Comparison of ENCODE assay signal across 17 cellular contexts in genomic region chr2:222357930-222358329, GRCh38. TPM values are rescaled to one million over a fixed set of nuclear protein-coding genes. Genes with fewer than 3 reads are reported as not detected.
DNase-seq lines count a peak whose midpoint lies in the region; ATAC-seq and TF ChIP-seq lines count a peak whose summit lies in the region.
"Had no signal": no experiment of that assay in that cellular context is flagged by ENCODE, and none has a peak within 500 bp of the region (broad histone marks: within the 10 kb centered on the region; RNA-seq: fewer than 3 reads in every experiment).

No MANE protein-coding gene starts in this region.

- DNase-seq in Right ventricle myocardium superior (no peak), right atrium auricular region (ENCODE audit: low spot score) (no peak), RPMI7951 (ENCODE audit: low read depth) (peak; percentile 9)
- DNase-seq in stimulated activated CD4-positive, alpha-beta T cell treated with anti-CD3 and anti-CD28 coated beads, Interleukin-2, amount 100 ng/mL, for 24 hours, result no peak
- DNase-seq: 8988T; ACHN; BE2C; Caco-2; Calu3; CD4-positive, alpha-beta T cell; CD8-positive, alpha-beta T cell; DMS79 treated with DMSO at 0.1 percent for 48 hours; GF-D8 had no signal

- no peaks in the 10 kb centered on the region for H3K9me3 ChIP-seq in right atrium auricular region
- peaks cover 0 to 46% (median 4%) of the 10 kb centered on the region in 11 experiments; a peak in 12 of 22 replicates for H3K9me3 ChIP-seq in BLaER1 treated with 17β-estradiol and CSF1 and Interleukin-3, amounts not matched to agents 10 nM and 100 nM (replicated peaks in 1 of 11)
- H3K9me3 ChIP-seq: BLaER1, Caco-2 had no signal

- no peak overlapping the region for H3K4me3 ChIP-seq in right atrium auricular region
- H3K4me3 ChIP-seq in BLaER1 treated with 17β-estradiol and CSF1 and Interleukin-3, amounts not matched to agents 10 nM and 100 nM, result no peak overlapping the region
- H3K4me3 ChIP-seq: BLaER1 had no signal

- H3K4me2 ChIP-seq in BLaER1 treated with 17β-estradiol and CSF1 and Interleukin-3, amounts not matched to agents 10 nM and 100 nM, result peak overlapping the region in 8 of 11 experiments; percentile 56 to 82 (median 74); a peak in 12 of 22 replicates

- no peak for TF ChIP-seq CTCF in right atrium auricular region (IDR thresholded peaks at IDR 0.05)

- intact Hi-C loops in Right ventricle myocardium superior (cut with DNase I), result no loop called here

- no peaks in the 10 kb centered on the region for H3K36me3 ChIP-seq in right atrium auricular region
- peaks cover 0 to 7% (median 0%) of the 10 kb centered on the region in 11 experiments; a peak in 4 of 22 replicates for H3K36me3 ChIP-seq in BLaER1 treated with 17β-estradiol and CSF1 and Interleukin-3, amounts not matched to agents 10 nM and 100 nM
- H3K36me3 ChIP-seq: BE2C, BLaER1 had no signal

- H3K27ac ChIP-seq in right atrium auricular region, result no peak overlapping the region
- H3K27ac ChIP-seq in BLaER1 treated with 17β-estradiol and CSF1 and Interleukin-3, amounts not matched to agents 10 nM and 100 nM, result peak overlapping the region in 9 of 11 experiments; percentile 76 to 97 (median 95); a peak in 18 of 22 replicates
- H3K27ac ChIP-seq: BLaER1, C4-2B had no signal

- peak; percentile 11 for ATAC-seq in Right ventricle myocardium superior (ENCODE audit: poor library complexity)
- ATAC-seq in GM18873 (IDR thresholded peaks at IDR 0.05; ENCODE audit: low FRiP score, unreplicated experiment), result no peak
- ATAC-seq: CD8-positive, alpha-beta T cell had no signal

- H3K27me3 ChIP-seq in right atrium auricular region, result no peaks in the 10 kb centered on the region
- H3K27me3 ChIP-seq in BLaER1 treated with 17β-estradiol and CSF1 and Interleukin-3, amounts not matched to agents 10 nM and 100 nM, result no peaks in the 10 kb centered on the region
- H3K27me3 ChIP-seq: BE2C, BLaER1 had no signal

- no peaks in the 10 kb centered on the region for H3K4me1 ChIP-seq in right atrium auricular region
- H3K4me1 ChIP-seq in BLaER1 treated with 17β-estradiol and CSF1 and Interleukin-3, amounts not matched to agents 10 nM and 100 nM, result peaks cover 27 to 78% (median 52%) of the 10 kb centered on the region in 10 experiments
- H3K4me1 ChIP-seq: Caco-2 had no signal

- no peaks in the 10 kb centered on the region for H4K20me1 ChIP-seq in BLaER1 treated with 17β-estradiol and CSF1 and Interleukin-3, amounts not matched to agents 10 nM and 100 nM
- H4K20me1 ChIP-seq: BLaER1 had no signal

- H3K9ac ChIP-seq in BLaER1 treated with 17β-estradiol and CSF1 and Interleukin-3, amounts not matched to agents 10 nM and 100 nM, result peak overlapping the region in 4 of 11 experiments; percentile 16 to 82 (median 78); a peak in 5 of 22 replicates
- H3K9ac ChIP-seq: BLaER1 had no signal

RNA-seq across cellular contexts. Expression of gene PAX3, which starts 59.1 kb away (rescaled TPM):
- total RNA-seq in Right ventricle myocardium superior (not detected), right atrium auricular region (1 to 10 TPM in 1 of 2 donors, under 1 TPM in 1; 0.24 to 1.7 TPM)
- 31.7 and 35.4 TPM in 2 replicates for total RNA-seq in RPMI7951 (2014; rRNA removed; shearing (Covaris generic))
- total RNA-seq: Caco-2; Calu3; CD4-positive, alpha-beta T cell; CD8-positive, alpha-beta T cell had no signal

Comparison
In these comparisons a context has a peak if more than half of its experiments do, and no peak if none do; other contexts are left out.
1. H3K27ac ChIP-seq: peak in BLaER1 treated with 17β-estradiol and CSF1 and Interleukin-3, amounts not matched to agents 10 nM and 100 nM (9 of 11); none in right atrium auricular region (0 of 2).
2. RNA of gene PAX3, which starts 59.1 kb away (total RNA-seq): 31.7 to 35.4 TPM in RPMI7951; 0.24 to 1.7 TPM in right atrium auricular region and not detected in Right ventricle myocardium superior (single experiment); every median in the first group is over 10 times any median in the second.